12 cellular contexts compared by ENCODE assay signal in genomic region chr13:110127986-110128511, GRCh38.
DNase-seq lines count a peak whose midpoint lies in the region; ATAC-seq and TF ChIP-seq lines count a peak whose summit lies in the region.
"Had no signal": no experiment of that assay in that cellular context is flagged by ENCODE, and none has a peak within 500 bp of the region (broad histone marks: within the 10 kb centered on the region; RNA-seq: fewer than 3 reads in every experiment).

No MANE protein-coding gene starts in this region.

- H3K36me3 ChIP-seq in parathyroid adenoma (ENCODE audit: control insufficient read depth, insufficient read depth, low read length) = no peaks in the 10 kb centered on the region

- peak overlapping the region; percentile 59 for H3K27ac ChIP-seq in parathyroid adenoma
- H3K27ac ChIP-seq: KMS-11 had no signal

- no peak overlapping the region for H3K4me2 ChIP-seq in parathyroid adenoma (ENCODE audit: low read length)
- H3K4me2 ChIP-seq: KMS-11 had no signal

- DNase-seq in Caki2 (ENCODE audit: low read depth) (peak; percentile 38), choroid plexus epithelial cell (ENCODE audit: low read depth) (peak; percentile 64), NOMO-1 treated with dmso at 0.1 percent for 144 hours (lab: John Stamatoyannopoulos, UW; ENCODE audit: unreplicated experiment) (no peak), NCI-H526 treated with DMSO at 0.1 percent for 48 hours (lab: John Stamatoyannopoulos, UW) (no peak), NCI-H524 (lab: John Stamatoyannopoulos, UW) (no peak)
- DNase-seq: activated CD4-positive, alpha-beta memory T cell treated with anti-CD3 and anti-CD28 coated beads, Interleukin-2, amount 10 ng/mL, durations not matched to agents 7 days and 5 days; effector memory CD8-positive, alpha-beta T cell; H7; NCI-H1930 had no signal

- no peaks in the 10 kb centered on the region for H3K79me2 ChIP-seq in parathyroid adenoma

- no peaks in the 10 kb centered on the region for H3K9me3 ChIP-seq in parathyroid adenoma (ENCODE audit: control insufficient read depth, low read length)

- H3K4me1 ChIP-seq in parathyroid adenoma = no peaks in the 10 kb centered on the region

- no peak overlapping the region for H3K9ac ChIP-seq in parathyroid adenoma
- H3K9ac ChIP-seq: KMS-11 had no signal

- H3K4me3 ChIP-seq in choroid plexus epithelial cell (ENCODE audit: low read depth, low read length) (no peak overlapping the region), parathyroid adenoma (ENCODE audit: low read depth, low read length) (no peak overlapping the region)

- in situ Hi-C loops in Caki2 (cut with HindIII; ENCODE audit: low pct_unique_long_range_greater_than_20kb, low sequenced_read_pairs) = no loop called here

- no peaks in the 10 kb centered on the region for H3K27me3 ChIP-seq in parathyroid adenoma (ENCODE audit: control insufficient read depth, insufficient read depth, low read length)

- H2AFZ ChIP-seq in parathyroid adenoma = no peak overlapping the region

- ATAC-seq in HG03565 (IDR thresholded peaks at IDR 0.05; ENCODE audit: unreplicated experiment) = peak; percentile 36
- ATAC-seq: effector memory CD8-positive, alpha-beta T cell had no signal

- no peak for TF ChIP-seq CTCF in choroid plexus epithelial cell (conservative IDR thresholded peaks at IDR 0.05; ENCODE audit: low read depth, low read length)
- TF ChIP-seq CTCF in parathyroid adenoma (IDR thresholded peaks at IDR 0.05) = no peak

Comparison
In these comparisons a context has a peak if more than half of its experiments do, and no peak if none do; other contexts are left out.
1. DNase-seq: peak in Caki2 (single experiment) and choroid plexus epithelial cell (single experiment); none in NOMO-1 treated with dmso at 0.1 percent for 144 hours (single experiment), NCI-H526 treated with DMSO at 0.1 percent for 48 hours (single experiment) and NCI-H524 (0 of 2).